18 cellular contexts compared by ENCODE assay signal in the genomic region with DNA sequence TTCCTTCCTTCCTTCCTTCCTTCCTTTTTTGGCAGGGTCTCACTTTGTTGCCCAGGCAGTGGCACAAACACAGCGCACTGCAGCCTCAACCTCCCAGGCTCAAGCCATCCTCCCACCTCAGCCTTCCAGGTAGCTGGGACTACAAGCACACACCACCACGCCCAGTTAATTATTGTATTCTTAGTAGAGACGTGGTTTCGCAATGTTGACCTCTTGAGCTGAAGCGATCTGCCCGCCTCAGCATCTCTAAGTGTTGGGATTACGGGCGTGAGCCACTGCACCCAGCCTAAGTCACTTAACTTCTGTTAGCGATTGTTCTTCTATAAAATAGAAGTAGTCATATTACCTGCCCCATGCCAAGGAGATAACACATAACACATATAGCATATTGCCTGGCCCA. TPM values are rescaled to one million over a fixed set of nuclear protein-coding genes. Genes with fewer than 3 reads are reported as not detected.
A peak's percentile ranks its signal among the peaks of the same experiment; 100 is the strongest.
DNase-seq lines count a peak whose midpoint lies in the region; ATAC-seq and TF ChIP-seq lines count a peak whose summit lies in the region.
"Had no signal": no experiment of that assay in that cellular context is flagged by ENCODE, and none has a peak within 500 bp of the region (broad histone marks: within the 10 kb centered on the region; RNA-seq: fewer than 3 reads in every experiment).

No MANE protein-coding gene starts in this region.

- POLR2A ChIA-PET in MCF 10A (lab: Yijun Ruan, JAX): interaction anchor here (0.5 to 2.2 kb wide), 6 partner anchors 11 to 220 kb away, joined by 3 to 9 read pairs (median 3); no protein-coding TSS in a partner anchor

- no peaks in the 10 kb centered on the region for H3K27me3 Mint-ChIP-seq in MCF 10A (ENCODE audit: insufficient read depth, unreplicated experiment)

- no peak overlapping the region for H3K4me3 Mint-ChIP-seq in MCF 10A (ENCODE audit: unreplicated experiment)

- no peaks in the 10 kb centered on the region for H3K9me3 Mint-ChIP-seq in MCF 10A (ENCODE audit: unreplicated experiment)

- no peak overlapping the region for H3K27ac ChIP-seq in breast epithelium

- no peak for TF ChIP-seq POLR2A in breast epithelium (IDR thresholded peaks at IDR 0.05)

- no peaks in the 10 kb centered on the region for H3K27me3 ChIP-seq in breast epithelium

- H3K4me3 ChIP-seq in breast epithelium (no peak overlapping the region), epithelial cell of esophagus (ENCODE audit: low read length) (no peak overlapping the region)

- DNase-seq in MCF 10A (ENCODE audit: unreplicated experiment): peak; percentile 63
- DNase-seq in breast epithelium (ENCODE audit: low spot score in 2 of 2): no peak
- DNase-seq in NCI-H2227 treated with DMSO at 0.1 percent for 48 hours (lab: John Stamatoyannopoulos, UW): peak; percentile 17
- peak; percentile 27 for DNase-seq in epithelial cell of esophagus (ENCODE audit: low read depth)
- DNase-seq: activated CD4-positive, CD25-positive, alpha-beta regulatory T cell treated with anti-CD3 and anti-CD28 coated beads, Interleukin-2, amount 50 U/mL, for 72 hours; activated gamma-delta T cell treated with Interleukin-2 at 50 U/mL for 16 hours; GF-D8; hypothalamus; kidney; NCI-H226; nucleus accumbens; SIG-M5 had no signal

- H3K36me3 ChIP-seq in breast epithelium: no peaks in the 10 kb centered on the region

- peaks cover 16% of the 10 kb centered on the region for H3K4me1 Mint-ChIP-seq in MCF 10A (ENCODE audit: insufficient read depth, unreplicated experiment)

- H3K9me3 ChIP-seq in breast epithelium: no peaks in the 10 kb centered on the region

- TF ChIP-seq CTCF in MCF 10A (IDR thresholded peaks at IDR 0.05; ENCODE audit: unreplicated experiment): no peak
- TF ChIP-seq CTCF in breast epithelium (IDR thresholded peaks at IDR 0.05): no peak
- no peak for TF ChIP-seq CTCF in epithelial cell of esophagus (IDR thresholded peaks at IDR 0.05; ENCODE audit: insufficient read depth, low read depth, low read length, missing control alignments)

- no peak overlapping the region for H3K27ac Mint-ChIP-seq in MCF 10A (ENCODE audit: low read depth, unreplicated experiment)

- CTCF ChIA-PET in MCF 10A (lab: Yijun Ruan, JAX): interaction anchor here (0.5 to 3.4 kb wide), 5 partner anchors 8 to 92 kb away, joined by 3 to 19 read pairs (median 4); a partner anchor contains a TSS

- H3K36me3 Mint-ChIP-seq in MCF 10A (ENCODE audit: insufficient read depth, unreplicated experiment): no peaks in the 10 kb centered on the region

- no TSS peak for BruUV-seq in MCF 10A (replicated peaks; lab: Mats Ljungman, UMichigan)

- peaks cover 0 to 4% of the 10 kb centered on the region in 2 donors for H3K4me1 ChIP-seq in breast epithelium

- ATAC-seq in GM21423 (IDR thresholded peaks at IDR 0.05; ENCODE audit: unreplicated experiment) (no peak), HG02642 (IDR thresholded peaks at IDR 0.05; ENCODE audit: poor library complexity, unreplicated experiment) (no peak), GM21390 (IDR thresholded peaks at IDR 0.05; ENCODE audit: unreplicated experiment) (no peak)
- ATAC-seq: sciatic nerve had no signal

- intact Hi-C loops in MCF 10A (cut with micrococcal nuclease): no loop called here
- intact Hi-C loops in breast epithelium (cut with DNase I; ENCODE audit: low total_unique reads): no loop called here

RNA-seq across cellular contexts. Expression of a gene that starts 2.8 kb away (rescaled TPM):
- total RNA-seq in MCF 10A (2022) (2.1 and 2.7 TPM in 2 replicates), breast epithelium (100 to 1,000 TPM in 2 of 3 donors, 10 to 100 TPM in 1; 10.1 to 189 (median 120) TPM)

RNA-seq across cellular contexts. Expression of a gene that starts 41.5 kb away (rescaled TPM):
- total RNA-seq in MCF 10A (2022) (not detected in 2 replicates), breast epithelium (under 1 TPM in 1 of 3 donors, not detected in 2; 0.33 TPM)
- total RNA-seq: kidney; mesenteric fat pad; sciatic nerve; T-helper 2 cell treated with Interferon-gamma antibody and Interleukin-4, amounts not matched to agents 100 ng/mL and 5 ng/mL, for 36 hours had no signal

Comparison
In these comparisons a context has a peak if more than half of its experiments do, and no peak if none do; other contexts are left out.
1. DNase-seq: peak in MCF 10A (single experiment), NCI-H2227 treated with DMSO at 0.1 percent for 48 hours (single experiment) and epithelial cell of esophagus (single experiment); none in breast epithelium (0 of 2).